In genomic region chr7:20784311-20785210, GRCh38 we compare ENCODE assay signal across 8 cellular contexts. TPM values are rescaled to one million over a fixed set of nuclear protein-coding genes. Genes with fewer than 3 reads are reported as not detected.
DNase-seq lines count a peak whose midpoint lies in the region; ATAC-seq, FAIRE-seq and TF ChIP-seq lines count a peak whose summit lies in the region.

No MANE protein-coding gene starts in this region.

- H3K4me1 Mint-ChIP-seq in activated naive CD4-positive, alpha-beta T cell treated with anti-CD3 and anti-CD28 coated beads, Interleukin-2, amount 10 ng/mL, durations not matched to agents 7 days and 5 days: peaks cover 20% of the 10 kb centered on the region

- H3K36me3 ChIP-seq in KMS-11 (ENCODE audit: insufficient read depth): no peaks in the 10 kb centered on the region
- H3K36me3 ChIP-seq in pancreas: no peaks in the 10 kb centered on the region

- H3K79me2 ChIP-seq in KMS-11 (ENCODE audit: insufficient read depth, low read depth): no peaks in the 10 kb centered on the region

- H3K4me3 ChIP-seq in KMS-11 (IDR thresholded peaks at IDR 0.05; ENCODE audit: insufficient read depth, low read depth, low read length) (no peak overlapping the region), dorsolateral prefrontal cortex (peak overlapping the region in 56 of 59 donors; percentile 0 to 64 (median 36)), pancreas (peak overlapping the region in 2 of 4 donors; percentile 3 to 33)

- H3K4me3 Mint-ChIP-seq in activated naive CD4-positive, alpha-beta T cell treated with anti-CD3 and anti-CD28 coated beads, Interleukin-2, amount 10 ng/mL, durations not matched to agents 7 days and 5 days: no peak overlapping the region

- H3K9me3 ChIP-seq in pancreas: no peaks in the 10 kb centered on the region

- WGBS in pancreas, 2 donors: 9 to 10% methylated on average over 74 to 107 of the region's 107 CpGs

- peaks cover 7% of the 10 kb centered on the region for H3K9me3 Mint-ChIP-seq in activated naive CD4-positive, alpha-beta T cell treated with anti-CD3 and anti-CD28 coated beads, Interleukin-2, amount 10 ng/mL, durations not matched to agents 7 days and 5 days

- H4K20me1 ChIP-seq in KMS-11 (ENCODE audit: insufficient read depth): no peaks in the 10 kb centered on the region

- no peak overlapping the region for H3K27ac Mint-ChIP-seq in activated naive CD4-positive, alpha-beta T cell treated with anti-CD3 and anti-CD28 coated beads, Interleukin-2, amount 10 ng/mL, durations not matched to agents 7 days and 5 days

- FAIRE-seq in pancreas (lab: Jason Lieb, UNC) (no peak), frontal cortex (lab: Jason Lieb, UNC) (no peak)

- peak overlapping the region; percentile 80 for H2AFZ ChIP-seq in KMS-11 (ENCODE audit: low read depth)

- peaks cover 83% of the 10 kb centered on the region for H3K27me3 Mint-ChIP-seq in activated naive CD4-positive, alpha-beta T cell treated with anti-CD3 and anti-CD28 coated beads, Interleukin-2, amount 10 ng/mL, durations not matched to agents 7 days and 5 days

- H3K4me2 ChIP-seq in KMS-11: no peak overlapping the region; the same call in 1 of the 2 replicates

- H3K27me3 ChIP-seq in KMS-11 (ENCODE audit: insufficient read depth, low read depth) (peaks cover 7% of the 10 kb centered on the region; the same call in 1 of the 2 replicates), dorsolateral prefrontal cortex (peaks cover 17 to 100% (median 97%) of the 10 kb centered on the region in 45 donors), pancreas (peaks cover 16 to 90% (median 44%) of the 10 kb centered on the region in 4 donors)

- CTCF ChIA-PET in activated naive CD4-positive, alpha-beta T cell treated with anti-CD3 and anti-CD28 coated beads, Interleukin-2, amount 10 ng/mL, durations not matched to agents 7 days and 5 days (lab: Charles Lee): no interaction called here

- H3K9ac ChIP-seq in KMS-11: no peak overlapping the region

- H3K27ac ChIP-seq in KMS-11: no peak overlapping the region
- no peak overlapping the region for H3K27ac ChIP-seq in dorsolateral prefrontal cortex
- H3K27ac ChIP-seq in pancreas: no peak overlapping the region

- ATAC-seq in pancreas (peak in 3 of 4 donors; percentile 26 to 50 (median 29)), GM18498 (IDR thresholded peaks at IDR 0.05; ENCODE audit: unreplicated experiment) (no peak)

- intact Hi-C loops in dorsolateral prefrontal cortex (cut with DNase I) (loop anchor here in 1 of 2 donors (10.0 kb wide), 2 partner anchors 640 to 720 kb away; partner anchors contain the start of gene SP4), pancreas (cut with DNase I) (loop anchor here in 1 of 3 donors (10.0 kb wide), 1 partner anchor 460 kb away; no protein-coding TSS in a partner anchor)

- no peaks in the 10 kb centered on the region for H3K4me1 ChIP-seq in KMS-11 (ENCODE audit: low read depth, poor library complexity, severe bottlenecking)
- peaks cover 0 to 5% (median 0%) of the 10 kb centered on the region in 3 donors for H3K4me1 ChIP-seq in pancreas

- DNase-seq in EL: peak; percentile 28
- DNase-seq in dorsolateral prefrontal cortex: no peak
- peak in 4 of 6 donors; percentile 21 to 75 (median 45) for DNase-seq in pancreas
- DNase-seq in frontal cortex (ENCODE audit: low spot score in 2 of 2): no peak
- no peak for DNase-seq in activated naive CD4-positive, alpha-beta T cell treated with anti-CD3 and anti-CD28 coated beads, Interleukin-2, amount 10 ng/mL, durations not matched to agents 7 days and 5 days
- DNase-seq in activated CD4-positive, alpha-beta T cell treated with anti-CD3 and anti-CD28 coated beads, Interleukin-2, amount 50 U/mL, for 48 hours: no peak

- peaks cover 20% of the 10 kb centered on the region for H3K36me3 Mint-ChIP-seq in activated naive CD4-positive, alpha-beta T cell treated with anti-CD3 and anti-CD28 coated beads, Interleukin-2, amount 10 ng/mL, durations not matched to agents 7 days and 5 days

- TF ChIP-seq CTCF in KMS-11 (conservative IDR thresholded peaks at IDR 0.05; ENCODE audit: low read depth, low read length): no peak
- no peak for TF ChIP-seq CTCF in dorsolateral prefrontal cortex (IDR thresholded peaks at IDR 0.05 in 54 of 56, conservative IDR thresholded peaks at IDR 0.05 in 2 of 56; ENCODE audit: low read depth in 1 of 56, partially characterized antibody in 56 of 56)
- no peak for TF ChIP-seq CTCF in pancreas (IDR thresholded peaks at IDR 0.05)

RNA-seq across cellular contexts. Expression of gene SP8, which starts 2.1 kb away (rescaled TPM):
- total RNA-seq in dorsolateral prefrontal cortex (1 to 10 TPM in 85 of 120 experiments, under 1 TPM in 35; 0.21 to 3.7 (median 1.2) TPM), pancreas (not detected), frontal cortex (4.5 TPM)
- not detected for polyA plus RNA-seq in pancreas

Comparison
In these comparisons a context has a peak if more than half of its experiments do, and no peak if none do; other contexts are left out.
1. DNase-seq: peak in EL (single experiment) and pancreas (4 of 6); none in dorsolateral prefrontal cortex (0 of 10), frontal cortex (0 of 2), activated naive CD4-positive, alpha-beta T cell treated with anti-CD3 and anti-CD28 coated beads, Interleukin-2, amount 10 ng/mL, durations not matched to agents 7 days and 5 days (single experiment) and activated CD4-positive, alpha-beta T cell treated with anti-CD3 and anti-CD28 coated beads, Interleukin-2, amount 50 U/mL, for 48 hours (0 of 2).